9 cellular contexts compared by ENCODE assay signal in genomic region chr3:46923559-46924350, GRCh38. TPM values are rescaled to one million over a fixed set of nuclear protein-coding genes. Genes with fewer than 3 reads are reported as not detected.
A peak's percentile ranks its signal among the peaks of the same experiment; 100 is the strongest.
DNase-seq lines count a peak whose midpoint lies in the region; ATAC-seq, FAIRE-seq and TF ChIP-seq lines count a peak whose summit lies in the region.
"Had no signal": no experiment of that assay in that cellular context is flagged by ENCODE, and none has a peak within 500 bp of the region (broad histone marks: within the 10 kb centered on the region; RNA-seq: fewer than 3 reads in every experiment).

No MANE protein-coding gene starts in this region.

- H3K36me3 Mint-ChIP-seq in activated naive CD4-positive, alpha-beta T cell treated with anti-CD3 and anti-CD28 coated beads, Interleukin-2, amount 50 U/mL, for 72 hours = peaks cover 21 to 28% of the 10 kb centered on the region in 2 donors

- peaks cover 5% of the 10 kb centered on the region for H4K20me1 ChIP-seq in Loucy (ENCODE audit: insufficient read depth, low read length, poor library complexity, severe bottlenecking)

- TF ChIP-seq CTCF in D721Med (IDR thresholded peaks at IDR 0.05; ENCODE audit: insufficient read depth, missing control alignments) (peak; percentile 42), Loucy (conservative IDR thresholded peaks at IDR 0.05; ENCODE audit: low read length) (peak; percentile 79), retinal pigment epithelial cell (conservative IDR thresholded peaks at IDR 0.05; ENCODE audit: low read depth, low read length) (peak; percentile 68)

- H3K4me2 ChIP-seq in Loucy (ENCODE audit: low read depth, low read length, poor library complexity, severe bottlenecking) = no peak overlapping the region

- H3F3A ChIP-seq in Loucy (ENCODE audit: low read depth) = peaks cover 19% of the 10 kb centered on the region

- H3K9me3 ChIP-seq in Loucy (ENCODE audit: insufficient read depth, low read depth, low read length) = no peaks in the 10 kb centered on the region

- H3K36me3 ChIP-seq in Loucy (ENCODE audit: insufficient read depth, low read length) = peaks cover 76% of the 10 kb centered on the region

- no peak overlapping the region for H2AFZ ChIP-seq in Loucy (ENCODE audit: low read length)

- no peaks in the 10 kb centered on the region for H3K9me3 Mint-ChIP-seq in activated naive CD4-positive, alpha-beta T cell treated with anti-CD3 and anti-CD28 coated beads, Interleukin-2, amount 50 U/mL, for 72 hours

- peak; percentile 49 to 54 for ATAC-seq in activated naive CD4-positive, alpha-beta T cell treated with anti-CD3 and anti-CD28 coated beads, Interleukin-2, amount 50 U/mL, for 72 hours
- ATAC-seq in Right ventricle myocardium superior (ENCODE audit: poor library complexity) (peak; percentile 38), HG02678 (IDR thresholded peaks at IDR 0.05; ENCODE audit: unreplicated experiment) (no peak), GM18907 (IDR thresholded peaks at IDR 0.05; ENCODE audit: unreplicated experiment) (no peak), HG03095 (IDR thresholded peaks at IDR 0.05; ENCODE audit: unreplicated experiment) (no peak)

- peak overlapping the region in 1 of 2 donors; percentile 77 for H3K27ac Mint-ChIP-seq in activated naive CD4-positive, alpha-beta T cell treated with anti-CD3 and anti-CD28 coated beads, Interleukin-2, amount 50 U/mL, for 72 hours

- H3K27me3 ChIP-seq in Loucy (ENCODE audit: insufficient read depth, low read length, poor library complexity, severe bottlenecking) = no peaks in the 10 kb centered on the region

- peaks cover 41% of the 10 kb centered on the region; the same call in 1 of the 2 replicates for H3K79me2 ChIP-seq in Loucy (ENCODE audit: insufficient read depth, low read length)

- FAIRE-seq in D721Med (lab: Jason Lieb, UNC) = no peak

- H3K9me2 ChIP-seq in Loucy (replicated peaks; ENCODE audit: low read depth, low read length) = no peaks in the 10 kb centered on the region

- H3K4me1 ChIP-seq in Loucy (ENCODE audit: insufficient read depth, low read length, poor library complexity, severe bottlenecking) = peaks cover 46% of the 10 kb centered on the region

- intact Hi-C loops in Right ventricle myocardium superior (cut with DNase I) = loop anchor here (2.0 kb wide), 1 partner anchor 73 kb away; no protein-coding TSS in a partner anchor

- H3K9ac ChIP-seq in Loucy (ENCODE audit: low read depth, low read length, poor library complexity, severe bottlenecking) = no peak overlapping the region

- no peak overlapping the region for H3K4me3 ChIP-seq in Loucy (ENCODE audit: low read length, poor library complexity, severe bottlenecking)
- no peak overlapping the region for H3K4me3 ChIP-seq in retinal pigment epithelial cell (ENCODE audit: low read length)

- DNase-seq in D721Med (ENCODE audit: insufficient read length, low spot score) = peak; percentile 75
- DNase-seq in activated naive CD4-positive, alpha-beta T cell treated with anti-CD3 and anti-CD28 coated beads, Interleukin-2, amount 50 U/mL, for 72 hours (ENCODE audit: low spot score in 2 of 2) = peak in 1 of 2 donors; percentile 51
- DNase-seq in Right ventricle myocardium superior = peak; percentile 61
- DNase-seq in retinal pigment epithelial cell (ENCODE audit: low read depth) = no peak

RNA-seq across cellular contexts. Expression of gene PTH1R, which starts 46.2 kb away (rescaled TPM):
- not detected for total RNA-seq in activated naive CD4-positive, alpha-beta T cell treated with anti-CD3 and anti-CD28 coated beads, Interleukin-2, amount 50 U/mL, for 72 hours
- total RNA-seq in Right ventricle myocardium superior = 11.8 TPM
- total RNA-seq: mononuclear cell had no signal

RNA-seq across cellular contexts. Expression of gene CCDC12, which starts 52.8 kb away (rescaled TPM):
- total RNA-seq in activated naive CD4-positive, alpha-beta T cell treated with anti-CD3 and anti-CD28 coated beads, Interleukin-2, amount 50 U/mL, for 72 hours = 10 to 100 TPM; 49.3 to 55.2 TPM
- total RNA-seq in Right ventricle myocardium superior = 29.2 TPM

RNA-seq across cellular contexts. Expression of gene NBEAL2, which starts 55.7 kb away (rescaled TPM):
- total RNA-seq in activated naive CD4-positive, alpha-beta T cell treated with anti-CD3 and anti-CD28 coated beads, Interleukin-2, amount 50 U/mL, for 72 hours = 100 to 1,000 TPM in 1 of 2 donors, 10 to 100 TPM in 1; 75.7 to 122 TPM
- total RNA-seq in Right ventricle myocardium superior = 11.7 TPM

Comparison
In these comparisons a context has a peak if more than half of its experiments do, and no peak if none do; other contexts are left out.
1. ATAC-seq: peak in activated naive CD4-positive, alpha-beta T cell treated with anti-CD3 and anti-CD28 coated beads, Interleukin-2, amount 50 U/mL, for 72 hours (2 of 2) and Right ventricle myocardium superior (single experiment); none in HG02678 (single experiment), GM18907 (single experiment) and HG03095 (single experiment).
2. RNA of gene PTH1R, which starts 46.2 kb away (total RNA-seq): 11.8 TPM in Right ventricle myocardium superior (single experiment); not detected in activated naive CD4-positive, alpha-beta T cell treated with anti-CD3 and anti-CD28 coated beads, Interleukin-2, amount 50 U/mL, for 72 hours; every median in the first group is over 10 times any median in the second.
3. Peak in every context shown above with its lines, with median percentiles within 50 percentile points of each other: CTCF ChIP-seq.